8 cellular contexts compared by ENCODE assay signal in genomic region chr3:128492353-128493220, GRCh38. TPM values are rescaled to one million over a fixed set of nuclear protein-coding genes. Genes with fewer than 3 reads are reported as not detected.
DNase-seq lines count a peak whose midpoint lies in the region; ATAC-seq, FAIRE-seq and TF ChIP-seq lines count a peak whose summit lies in the region.

TSS of gene GATA2 (minus strand) at chr3:128493201. CDS start at chr3:128487031, 6,170 bp downstream.

- no peaks in the 10 kb centered on the region for H3K9me2 ChIP-seq in Karpas-422 (replicated peaks; ENCODE audit: insufficient read depth, low read length)

- H2AFZ ChIP-seq in Karpas-422 (ENCODE audit: low read length) = no peak within 1 kb of the TSS

- in situ Hi-C loops in HAP-1 (cut with MboI; ENCODE audit: low sequenced_read_pairs) = no loop called here

- 12 to 20% methylated on average over 72 to 75 of the region's 89 CpGs for whole genome bisulfite sequencing in lower leg skin, 2 donors

- H3K4me2 ChIP-seq in Karpas-422 (ENCODE audit: low read depth, low read length, poor library complexity, severe bottlenecking) = no peak within 1 kb of the TSS

- ATAC-seq in HG03139 (IDR thresholded peaks at IDR 0.05; ENCODE audit: unreplicated experiment) = no peak

- H3K79me2 ChIP-seq in Karpas-422 (ENCODE audit: low read length) = no peaks in the 10 kb centered on the region

- POLR2A ChIA-PET in A673 (lab: Charles Lee; ENCODE audit: low non-redundant PET) = no interaction called here

- no peaks in the 10 kb centered on the region for H4K20me1 ChIP-seq in Karpas-422 (ENCODE audit: insufficient read depth, low read depth, low read length)

- CTCF ChIA-PET in A673 (lab: Charles Lee) = interaction anchor here (0.6 kb wide), 1 partner anchor 67 kb away, joined by 3 read pairs; no protein-coding TSS in a partner anchor

- no peaks in the 10 kb centered on the region for H3K36me3 ChIP-seq in A673 (ENCODE audit: insufficient read depth, low read length, poor library complexity, severe bottlenecking)
- peaks cover 20% of the 10 kb centered on the region for H3K36me3 ChIP-seq in HAP-1 (replicated peaks)
- H3K36me3 ChIP-seq in Karpas-422 (ENCODE audit: insufficient read depth, low read length) = no peaks in the 10 kb centered on the region

- H3K27ac ChIP-seq in A673 (ENCODE audit: low read depth, low read length, poor library complexity, severe bottlenecking) (no peak within 1 kb of the TSS), Karpas-422 (ENCODE audit: low read length) (no peak within 1 kb of the TSS)

- H3K4me3 ChIP-seq in A673 (ENCODE audit: low read depth, low read length, poor library complexity, severe bottlenecking) = peak within 1 kb of the TSS; percentile 43
- H3K4me3 ChIP-seq in HAP-1 = peak within 1 kb of the TSS; percentile 77
- H3K4me3 ChIP-seq in lower leg skin (ENCODE audit: low read depth, poor library complexity, severe bottlenecking) = peak within 1 kb of the TSS; percentile 6
- H3K4me3 ChIP-seq in Karpas-422 (ENCODE audit: low read length) = no peak within 1 kb of the TSS

- H3K36me3 Mint-ChIP-seq in activated T-helper 1 cell treated with anti-CD3 and anti-CD28 coated beads, Interleukin-12 subunit alpha, Interleukin-12 subunit beta, Interleukin-2, Interleukin-4 antibody, amounts not matched to agents 30 ng/mL and 10 ng/mL and 1 ng/mL, durations not matched to agents 14 hours and 24 hours and 36 hours (ENCODE audit: low read depth) = no peaks in the 10 kb centered on the region

- H3K27me3 ChIP-seq in A673 (replicated peaks; ENCODE audit: insufficient read depth, low read depth, low read length, poor library complexity) (peaks cover 13% of the 10 kb centered on the region), HAP-1 (ENCODE audit: low read depth) (no peaks in the 10 kb centered on the region), Karpas-422 (ENCODE audit: low read length) (no peaks in the 10 kb centered on the region)

- H3K9ac ChIP-seq in Karpas-422 (ENCODE audit: low read length) = no peak within 1 kb of the TSS

- no peak for FAIRE-seq in frontal cortex (lab: Jason Lieb, UNC)

- TF ChIP-seq CTCF in A673 (conservative IDR thresholded peaks at IDR 0.05; ENCODE audit: low read depth, low read length) (0 out of 2 replicates have a peak, but pooled peaks have one; percentile 7), lower leg skin (IDR thresholded peaks at IDR 0.05) (no peak)

- H3K27ac Mint-ChIP-seq in activated T-helper 1 cell treated with anti-CD3 and anti-CD28 coated beads, Interleukin-12 subunit alpha, Interleukin-12 subunit beta, Interleukin-2, Interleukin-4 antibody, amounts not matched to agents 30 ng/mL and 10 ng/mL and 1 ng/mL, durations not matched to agents 14 hours and 24 hours and 36 hours = peak within 1 kb of the TSS; percentile 71

- H3K9me3 ChIP-seq in A673 (ENCODE audit: low read depth, low read length, poor library complexity, severe bottlenecking) (no peaks in the 10 kb centered on the region), HAP-1 (no peaks in the 10 kb centered on the region), Karpas-422 (ENCODE audit: low read length) (no peaks in the 10 kb centered on the region)

- H3K9me3 Mint-ChIP-seq in activated T-helper 1 cell treated with anti-CD3 and anti-CD28 coated beads, Interleukin-12 subunit alpha, Interleukin-12 subunit beta, Interleukin-2, Interleukin-4 antibody, amounts not matched to agents 30 ng/mL and 10 ng/mL and 1 ng/mL, durations not matched to agents 14 hours and 24 hours and 36 hours = no peaks in the 10 kb centered on the region

- H3K27me3 Mint-ChIP-seq in activated T-helper 1 cell treated with anti-CD3 and anti-CD28 coated beads, Interleukin-12 subunit alpha, Interleukin-12 subunit beta, Interleukin-2, Interleukin-4 antibody, amounts not matched to agents 30 ng/mL and 10 ng/mL and 1 ng/mL, durations not matched to agents 14 hours and 24 hours and 36 hours (ENCODE audit: insufficient read depth) = peaks cover 53% of the 10 kb centered on the region

- peak within 1 kb of the TSS; percentile 60 for H3K4me3 Mint-ChIP-seq in activated T-helper 1 cell treated with anti-CD3 and anti-CD28 coated beads, Interleukin-12 subunit alpha, Interleukin-12 subunit beta, Interleukin-2, Interleukin-4 antibody, amounts not matched to agents 30 ng/mL and 10 ng/mL and 1 ng/mL, durations not matched to agents 14 hours and 24 hours and 36 hours

- H3K4me1 Mint-ChIP-seq in activated T-helper 1 cell treated with anti-CD3 and anti-CD28 coated beads, Interleukin-12 subunit alpha, Interleukin-12 subunit beta, Interleukin-2, Interleukin-4 antibody, amounts not matched to agents 30 ng/mL and 10 ng/mL and 1 ng/mL, durations not matched to agents 14 hours and 24 hours and 36 hours (ENCODE audit: low read depth) = peaks cover 7% of the 10 kb centered on the region

- H3K4me1 ChIP-seq in A673 (ENCODE audit: insufficient read depth, low read length, poor library complexity, severe bottlenecking) = peaks cover 19% of the 10 kb centered on the region
- H3K4me1 ChIP-seq in HAP-1 = peaks cover 30% of the 10 kb centered on the region
- H3K4me1 ChIP-seq in Karpas-422 (ENCODE audit: low read length) = no peaks in the 10 kb centered on the region

- no peak for TF ChIP-seq POLR2A in lower leg skin (IDR thresholded peaks at IDR 0.05)

- intact Hi-C loops in A673 (cut with micrococcal nuclease; ENCODE audit: unreplicated experiment) (loop anchor here (5.0 kb wide), 1 partner anchor 65 kb away; no protein-coding TSS in a partner anchor), lower leg skin (cut with DNase I; ENCODE audit: low total_unique reads) (loop anchor here (10.0 kb wide), 1 partner anchor 418 kb away; no protein-coding TSS in a partner anchor)
- intact Hi-C loops in activated T-helper 1 cell treated with anti-CD3 and anti-CD28 coated beads, Interleukin-12 subunit alpha, Interleukin-12 subunit beta, Interleukin-2, Interleukin-4 antibody, amounts not matched to agents 30 ng/mL and 10 ng/mL and 1 ng/mL, durations not matched to agents 14 hours and 24 hours and 36 hours (cut with micrococcal nuclease) = loop anchor here (1.0 kb wide), 1 partner anchor 9 kb away; no protein-coding TSS in a partner anchor

- DNase-seq in A673 (ENCODE audit: low spot score) (peak; percentile 19), HAP-1 (ENCODE audit: low spot score in 2 of 2) (peak in 1 of 2 experiments; percentile 76), lower leg skin (ENCODE audit: low spot score in 2 of 2) (peak in 1 of 2 donors; percentile 83), Karpas-422 (no peak), frontal cortex (ENCODE audit: low spot score in 2 of 2) (no peak), HPDE6-E6E7 (ENCODE audit: extremely low spot score) (no peak)
- no peak for DNase-seq in activated T-helper 1 cell treated with anti-CD3 and anti-CD28 coated beads, Interleukin-12 subunit alpha, Interleukin-12 subunit beta, Interleukin-2, Interleukin-4 antibody, amounts not matched to agents 30 ng/mL and 10 ng/mL and 1 ng/mL, durations not matched to agents 14 hours and 24 hours and 36 hours (ENCODE audit: low spot score)

- BruUV-seq in A673 (replicated peaks; lab: Mats Ljungman, UMichigan) = no TSS peak

RNA-seq across cellular contexts. Expression of gene GATA2, which starts in this region (rescaled TPM):
- 14.2 and 19.4 TPM in 2 replicates for total RNA-seq in A673 (2021)
- total RNA-seq in activated T-helper 1 cell treated with anti-CD3 and anti-CD28 coated beads, Interleukin-12 subunit alpha, Interleukin-12 subunit beta, Interleukin-2, Interleukin-4 antibody, amounts not matched to agents 30 ng/mL and 10 ng/mL and 1 ng/mL, durations not matched to agents 14 hours and 24 hours and 36 hours = 0.18 and 0.22 TPM in 2 replicates
- total RNA-seq in lower leg skin = 1 to 10 TPM; 2.3 to 9.3 (median 6.6) TPM
- not detected in 2 replicates for total RNA-seq in Karpas-422 (2014; rRNA removed; shearing (Covaris generic); ENCODE audit: low replicate concordance)
- total RNA-seq in frontal cortex = 0.41 TPM
